Comparison of ENCODE assay signal across 1 cellular context in genomic region chr1:244864253-244865027, GRCh38.
A peak's percentile ranks its signal among the peaks of the same experiment; 100 is the strongest.
TF ChIP-seq lines count a peak whose summit lies in the region.

HNRNPU (minus strand) TSS chr1:244864543; CDS start chr1:244864307, 236 bp downstream.

TF ChIP-seq in WTC11, 78 proteins besides CTCF, POLR2A, EP300 and RAD21 (continued from another document):
- no peak for TF ChIP-seq ERG (CRISPR knock-in tag; IDR thresholded peaks at IDR 0.05)
- TF ChIP-seq TEAD1 (CRISPR knock-in tag; IDR thresholded peaks at IDR 0.05), result peak; percentile 77
- peak; percentile 63 for TF ChIP-seq FOXK1 (CRISPR knock-in tag; IDR thresholded peaks at IDR 0.05)
- no peak for TF ChIP-seq ZSCAN18 (CRISPR knock-in tag; IDR thresholded peaks at IDR 0.05)
- peak; percentile 78; the same call in 1 of the 2 replicates for TF ChIP-seq ZNF232 (CRISPR knock-in tag; IDR thresholded peaks at IDR 0.05)
- TF ChIP-seq ZNF671 (CRISPR knock-in tag; IDR thresholded peaks at IDR 0.05), result no peak
- no peak for TF ChIP-seq SMAD4 (CRISPR knock-in tag; IDR thresholded peaks at IDR 0.05)
- TF ChIP-seq, protein P1, sequence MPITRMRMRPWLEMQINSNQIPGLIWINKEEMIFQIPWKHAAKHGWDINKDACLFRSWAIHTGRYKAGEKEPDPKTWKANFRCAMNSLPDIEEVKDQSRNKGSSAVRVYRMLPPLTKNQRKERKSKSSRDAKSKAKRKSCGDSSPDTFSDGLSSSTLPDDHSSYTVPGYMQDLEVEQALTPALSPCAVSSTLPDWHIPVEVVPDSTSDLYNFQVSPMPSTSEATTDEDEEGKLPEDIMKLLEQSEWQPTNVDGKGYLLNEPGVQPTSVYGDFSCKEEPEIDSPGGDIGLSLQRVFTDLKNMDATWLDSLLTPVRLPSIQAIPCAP (CRISPR knock-in tag; IDR thresholded peaks at IDR 0.05), result no peak
- 0 out of 2 replicates have a peak, but pooled peaks have one; percentile 16 for TF ChIP-seq USF1 (CRISPR knock-in tag; IDR thresholded peaks at IDR 0.05)
- TF ChIP-seq, protein P2, sequence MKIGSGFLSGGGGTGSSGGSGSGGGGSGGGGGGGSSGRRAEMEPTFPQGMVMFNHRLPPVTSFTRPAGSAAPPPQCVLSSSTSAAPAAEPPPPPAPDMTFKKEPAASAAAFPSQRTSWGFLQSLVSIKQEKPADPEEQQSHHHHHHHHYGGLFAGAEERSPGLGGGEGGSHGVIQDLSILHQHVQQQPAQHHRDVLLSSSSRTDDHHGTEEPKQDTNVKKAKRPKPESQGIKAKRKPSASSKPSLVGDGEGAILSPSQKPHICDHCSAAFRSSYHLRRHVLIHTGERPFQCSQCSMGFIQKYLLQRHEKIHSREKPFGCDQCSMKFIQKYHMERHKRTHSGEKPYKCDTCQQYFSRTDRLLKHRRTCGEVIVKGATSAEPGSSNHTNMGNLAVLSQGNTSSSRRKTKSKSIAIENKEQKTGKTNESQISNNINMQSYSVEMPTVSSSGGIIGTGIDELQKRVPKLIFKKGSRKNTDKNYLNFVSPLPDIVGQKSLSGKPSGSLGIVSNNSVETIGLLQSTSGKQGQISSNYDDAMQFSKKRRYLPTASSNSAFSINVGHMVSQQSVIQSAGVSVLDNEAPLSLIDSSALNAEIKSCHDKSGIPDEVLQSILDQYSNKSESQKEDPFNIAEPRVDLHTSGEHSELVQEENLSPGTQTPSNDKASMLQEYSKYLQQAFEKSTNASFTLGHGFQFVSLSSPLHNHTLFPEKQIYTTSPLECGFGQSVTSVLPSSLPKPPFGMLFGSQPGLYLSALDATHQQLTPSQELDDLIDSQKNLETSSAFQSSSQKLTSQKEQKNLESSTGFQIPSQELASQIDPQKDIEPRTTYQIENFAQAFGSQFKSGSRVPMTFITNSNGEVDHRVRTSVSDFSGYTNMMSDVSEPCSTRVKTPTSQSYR (CRISPR knock-in tag; IDR thresholded peaks at IDR 0.05), result peak; percentile 66
- TF ChIP-seq, protein P3, sequence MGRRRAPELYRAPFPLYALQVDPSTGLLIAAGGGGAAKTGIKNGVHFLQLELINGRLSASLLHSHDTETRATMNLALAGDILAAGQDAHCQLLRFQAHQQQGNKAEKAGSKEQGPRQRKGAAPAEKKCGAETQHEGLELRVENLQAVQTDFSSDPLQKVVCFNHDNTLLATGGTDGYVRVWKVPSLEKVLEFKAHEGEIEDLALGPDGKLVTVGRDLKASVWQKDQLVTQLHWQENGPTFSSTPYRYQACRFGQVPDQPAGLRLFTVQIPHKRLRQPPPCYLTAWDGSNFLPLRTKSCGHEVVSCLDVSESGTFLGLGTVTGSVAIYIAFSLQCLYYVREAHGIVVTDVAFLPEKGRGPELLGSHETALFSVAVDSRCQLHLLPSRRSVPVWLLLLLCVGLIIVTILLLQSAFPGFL (CRISPR knock-in tag; IDR thresholded peaks at IDR 0.05; ENCODE audit: borderline replicate concordance), result no peak
- TF ChIP-seq, protein P4, sequence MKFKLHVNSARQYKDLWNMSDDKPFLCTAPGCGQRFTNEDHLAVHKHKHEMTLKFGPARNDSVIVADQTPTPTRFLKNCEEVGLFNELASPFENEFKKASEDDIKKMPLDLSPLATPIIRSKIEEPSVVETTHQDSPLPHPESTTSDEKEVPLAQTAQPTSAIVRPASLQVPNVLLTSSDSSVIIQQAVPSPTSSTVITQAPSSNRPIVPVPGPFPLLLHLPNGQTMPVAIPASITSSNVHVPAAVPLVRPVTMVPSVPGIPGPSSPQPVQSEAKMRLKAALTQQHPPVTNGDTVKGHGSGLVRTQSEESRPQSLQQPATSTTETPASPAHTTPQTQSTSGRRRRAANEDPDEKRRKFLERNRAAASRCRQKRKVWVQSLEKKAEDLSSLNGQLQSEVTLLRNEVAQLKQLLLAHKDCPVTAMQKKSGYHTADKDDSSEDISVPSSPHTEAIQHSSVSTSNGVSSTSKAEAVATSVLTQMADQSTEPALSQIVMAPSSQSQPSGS (CRISPR knock-in tag; IDR thresholded peaks at IDR 0.05; ENCODE audit: borderline replicate concordance, low read depth), result no peak
- no peak for TF ChIP-seq PRDM15 (CRISPR knock-in tag; IDR thresholded peaks at IDR 0.05)
- TF ChIP-seq, protein P5, sequence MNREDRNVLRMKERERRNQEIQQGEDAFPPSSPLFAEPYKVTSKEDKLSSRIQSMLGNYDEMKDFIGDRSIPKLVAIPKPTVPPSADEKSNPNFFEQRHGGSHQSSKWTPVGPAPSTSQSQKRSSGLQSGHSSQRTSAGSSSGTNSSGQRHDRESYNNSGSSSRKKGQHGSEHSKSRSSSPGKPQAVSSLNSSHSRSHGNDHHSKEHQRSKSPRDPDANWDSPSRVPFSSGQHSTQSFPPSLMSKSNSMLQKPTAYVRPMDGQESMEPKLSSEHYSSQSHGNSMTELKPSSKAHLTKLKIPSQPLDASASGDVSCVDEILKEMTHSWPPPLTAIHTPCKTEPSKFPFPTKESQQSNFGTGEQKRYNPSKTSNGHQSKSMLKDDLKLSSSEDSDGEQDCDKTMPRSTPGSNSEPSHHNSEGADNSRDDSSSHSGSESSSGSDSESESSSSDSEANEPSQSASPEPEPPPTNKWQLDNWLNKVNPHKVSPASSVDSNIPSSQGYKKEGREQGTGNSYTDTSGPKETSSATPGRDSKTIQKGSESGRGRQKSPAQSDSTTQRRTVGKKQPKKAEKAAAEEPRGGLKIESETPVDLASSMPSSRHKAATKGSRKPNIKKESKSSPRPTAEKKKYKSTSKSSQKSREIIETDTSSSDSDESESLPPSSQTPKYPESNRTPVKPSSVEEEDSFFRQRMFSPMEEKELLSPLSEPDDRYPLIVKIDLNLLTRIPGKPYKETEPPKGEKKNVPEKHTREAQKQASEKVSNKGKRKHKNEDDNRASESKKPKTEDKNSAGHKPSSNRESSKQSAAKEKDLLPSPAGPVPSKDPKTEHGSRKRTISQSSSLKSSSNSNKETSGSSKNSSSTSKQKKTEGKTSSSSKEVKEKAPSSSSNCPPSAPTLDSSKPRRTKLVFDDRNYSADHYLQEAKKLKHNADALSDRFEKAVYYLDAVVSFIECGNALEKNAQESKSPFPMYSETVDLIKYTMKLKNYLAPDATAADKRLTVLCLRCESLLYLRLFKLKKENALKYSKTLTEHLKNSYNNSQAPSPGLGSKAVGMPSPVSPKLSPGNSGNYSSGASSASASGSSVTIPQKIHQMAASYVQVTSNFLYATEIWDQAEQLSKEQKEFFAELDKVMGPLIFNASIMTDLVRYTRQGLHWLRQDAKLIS (CRISPR knock-in tag; IDR thresholded peaks at IDR 0.05; ENCODE audit: borderline replicate concordance), result no peak; the same call in 1 of the 2 replicates
- TF ChIP-seq GRHL2 (CRISPR knock-in tag; IDR thresholded peaks at IDR 0.05; ENCODE audit: insufficient replicate concordance, severe bottlenecking), result no peak
- TF ChIP-seq, protein P6, sequence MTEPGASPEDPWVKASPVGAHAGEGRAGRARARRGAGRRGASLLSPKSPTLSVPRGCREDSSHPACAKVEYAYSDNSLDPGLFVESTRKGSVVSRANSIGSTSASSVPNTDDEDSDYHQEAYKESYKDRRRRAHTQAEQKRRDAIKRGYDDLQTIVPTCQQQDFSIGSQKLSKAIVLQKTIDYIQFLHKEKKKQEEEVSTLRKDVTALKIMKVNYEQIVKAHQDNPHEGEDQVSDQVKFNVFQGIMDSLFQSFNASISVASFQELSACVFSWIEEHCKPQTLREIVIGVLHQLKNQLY (CRISPR knock-in tag; IDR thresholded peaks at IDR 0.05), result no peak
